ENCODE assay signal across 13 cellular contexts in genomic region chr15:92663250-92663951, GRCh38. TPM values are rescaled to one million over a fixed set of nuclear protein-coding genes. Genes with fewer than 3 reads are reported as not detected.
DNase-seq lines count a peak whose midpoint lies in the region; ATAC-seq and TF ChIP-seq lines count a peak whose summit lies in the region.
"Had no signal": no experiment of that assay in that cellular context is flagged by ENCODE, and none has a peak within 500 bp of the region (broad histone marks: within the 10 kb centered on the region; RNA-seq: fewer than 3 reads in every experiment).

No MANE protein-coding gene starts in this region.

- ATAC-seq in GM21717 (IDR thresholded peaks at IDR 0.05; ENCODE audit: unreplicated experiment) (peak; percentile 83), HG03558 (IDR thresholded peaks at IDR 0.05; ENCODE audit: extremely low read depth, unreplicated experiment) (peak; percentile 37)
- ATAC-seq: WTC11 had no signal

- H3K36me3 Mint-ChIP-seq in HFFc6 (ENCODE audit: low read depth) = no peaks in the 10 kb centered on the region
- no peaks in the 10 kb centered on the region for H3K36me3 Mint-ChIP-seq in Calu3 (ENCODE audit: insufficient read depth, unreplicated experiment)
- H3K36me3 Mint-ChIP-seq: brain, WTC11 had no signal

- CTCF ChIA-PET in Calu3 (lab: Charles Lee) = no interaction called here

- peak; percentile 47 to 62 for DNase-seq in activated CD4-positive, alpha-beta T cell treated with anti-CD3 and anti-CD28 coated beads, Interleukin-2, amount 50 U/mL, for 48 hours
- DNase-seq in activated CD4-positive, alpha-beta T cell treated with anti-CD3 and anti-CD28 coated beads for 1 hour = no peak
- DNase-seq in stimulated activated CD4-positive, alpha-beta T cell treated with anti-CD3 and anti-CD28 coated beads, TNF-alpha, amount 100 ng/mL, for 48 hours (ENCODE audit: low read depth in 3 of 3) = peak in 2 of 3 donors; percentile 13 to 14
- DNase-seq in HFFc6 = no peak
- no peak for DNase-seq in amniotic stem cell (lab: John Stamatoyannopoulos, UW)
- DNase-seq in Calu3 = no peak
- DNase-seq: NCI-H1048, small intestine had no signal

- peaks cover 15% of the 10 kb centered on the region for H3K4me1 Mint-ChIP-seq in HFFc6 (ENCODE audit: low read depth)
- peaks cover 24% of the 10 kb centered on the region for H3K4me1 Mint-ChIP-seq in Calu3 (ENCODE audit: low read depth, unreplicated experiment)
- H3K4me1 Mint-ChIP-seq: memory B cell had no signal

- no TSS peak for BruUV-seq in Calu3 (replicated peaks; lab: Mats Ljungman, UMichigan)

- intact Hi-C loops in Calu3 (cut with micrococcal nuclease; ENCODE audit: unreplicated experiment) = no loop called here

- H3K27ac Mint-ChIP-seq in HFFc6 = no peak overlapping the region
- H3K27ac Mint-ChIP-seq in Calu3 (ENCODE audit: unreplicated experiment) = no peak overlapping the region
- H3K27ac Mint-ChIP-seq: memory B cell, WTC11 had no signal

- no peaks in the 10 kb centered on the region; the same call in 1 of the 2 replicates for H3K9me3 Mint-ChIP-seq in HFFc6
- no peaks in the 10 kb centered on the region for H3K9me3 Mint-ChIP-seq in Calu3 (ENCODE audit: low read depth, unreplicated experiment)
- H3K9me3 Mint-ChIP-seq: memory B cell, WTC11 had no signal

- TF ChIP-seq CTCF in HFFc6 (IDR thresholded peaks at IDR 0.05) (no peak), Calu3 (IDR thresholded peaks at IDR 0.05; ENCODE audit: unreplicated experiment) (no peak)

- peaks cover 5% of the 10 kb centered on the region for H3K27me3 Mint-ChIP-seq in HFFc6 (ENCODE audit: insufficient read depth)
- H3K27me3 Mint-ChIP-seq in Calu3 (ENCODE audit: unreplicated experiment) = peaks cover 35% of the 10 kb centered on the region

- H3K4me3 Mint-ChIP-seq in HFFc6 (no peak overlapping the region), Calu3 (ENCODE audit: low read depth, unreplicated experiment) (no peak overlapping the region)
- H3K4me3 Mint-ChIP-seq: brain, memory B cell, WTC11 had no signal

RNA-seq across cellular contexts. Expression of gene FAM174B, which starts 7.8 kb away (rescaled TPM):
- 1 to 10 TPM; 1.2 to 7.0 (median 2.3) TPM for total RNA-seq in HFFc6 (2021; fragmentation: NEBNext Ultra II Directional; extraction: Animal tissue kit (Norgen Biotek cat#: 25700))
- total RNA-seq in Calu3 (2022) = 12.4 and 15.3 TPM in 2 replicates

Comparison
In these comparisons a context has a peak if more than half of its experiments do, and no peak if none do; other contexts are left out.
1. DNase-seq: peak in activated CD4-positive, alpha-beta T cell treated with anti-CD3 and anti-CD28 coated beads, Interleukin-2, amount 50 U/mL, for 48 hours (2 of 2) and stimulated activated CD4-positive, alpha-beta T cell treated with anti-CD3 and anti-CD28 coated beads, TNF-alpha, amount 100 ng/mL, for 48 hours (2 of 3); none in activated CD4-positive, alpha-beta T cell treated with anti-CD3 and anti-CD28 coated beads for 1 hour (single experiment), HFFc6 (single experiment), amniotic stem cell (single experiment) and Calu3 (single experiment).